Comparison of ENCODE assay signal across 21 cellular contexts in the genomic region with DNA sequence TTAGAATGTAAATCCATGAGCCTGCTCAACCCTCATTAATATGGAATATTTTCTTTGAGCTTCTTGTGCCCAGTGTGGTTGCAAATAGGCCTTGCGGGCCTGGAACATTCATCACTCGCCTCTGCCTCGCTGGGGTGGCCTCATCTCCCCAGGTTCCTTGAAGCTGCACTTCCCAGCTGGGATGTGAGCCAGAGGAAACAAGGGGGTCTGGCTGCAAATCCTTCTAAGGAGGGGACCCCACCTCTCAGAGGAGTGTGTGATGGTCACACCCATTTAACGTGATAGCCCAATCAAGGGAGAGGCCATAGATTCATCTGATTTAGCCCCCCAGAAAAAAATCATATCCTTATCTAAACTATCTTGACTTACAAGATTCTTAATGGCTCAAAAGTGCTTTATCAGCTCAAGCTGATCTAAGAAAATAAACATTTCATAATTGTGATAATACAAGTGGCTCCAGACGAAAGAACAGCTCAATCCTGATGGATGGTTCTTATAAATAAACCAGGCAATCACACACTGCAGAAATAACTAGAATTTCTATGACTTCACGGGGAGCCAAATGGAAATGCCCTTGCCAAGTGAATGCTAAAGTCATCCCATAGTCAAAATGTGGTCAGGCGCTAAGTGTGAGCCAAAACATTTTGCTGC.
A peak's percentile ranks its signal among the peaks of the same experiment; 100 is the strongest.
DNase-seq lines count a peak whose midpoint lies in the region; ATAC-seq, FAIRE-seq and TF ChIP-seq lines count a peak whose summit lies in the region.
"Had no signal": no experiment of that assay in that cellular context is flagged by ENCODE, and none has a peak within 500 bp of the region (broad histone marks: within the 10 kb centered on the region; RNA-seq: fewer than 3 reads in every experiment).

No MANE protein-coding gene starts in this region.

- POLR2A ChIA-PET in HepG2 (lab: Yijun Ruan, JAX): no interaction called here
- POLR2A ChIA-PET in activated CD4-positive, alpha-beta T cell treated with anti-CD3 and anti-CD28 coated beads, Interleukin-2, amount 10 ng/mL, durations not matched to agents 7 days and 5 days (lab: Charles Lee): no interaction called here

- FAIRE-seq in HepG2 (lab: Jason Lieb, UNC): no peak
- FAIRE-seq: A549, islet of Langerhans had no signal

- TF ChIP-seq EP300 in HepG2 (IDR thresholded peaks at IDR 0.05; ENCODE audit: low read depth in 2 of 2, low read length in 2 of 2) (no peak), HepG2 (CRISPR knock-in tag; IDR thresholded peaks at IDR 0.05; ENCODE audit: borderline replicate concordance) (no peak)

- in situ Hi-C loops in HepG2 (cut with HindIII; ENCODE audit: extremely low pct_ligation_motif_present, low pct_unique_long_range_greater_than_20kb): no loop called here
- in situ Hi-C loops in astrocyte of the spinal cord (cut with HindIII; ENCODE audit: low sequenced_read_pairs): no loop called here

- over 99% methylated on average over 7 of the region's 7 CpGs for WGBS in HepG2 (ENCODE audit: low lambda C conversion rate)
- 89% methylated on average over 3 of the region's 7 CpGs for WGBS in right lobe of liver (ENCODE audit: insufficient coverage, low coverage, low lambda C conversion rate, missing lambda C conversion rate)

- CTCF ChIA-PET in HepG2 (lab: Yijun Ruan, JAX; ENCODE audit: low intra/inter-chr PET ratio, low total read pairs): no interaction called here
- CTCF ChIA-PET in activated CD4-positive, alpha-beta T cell treated with anti-CD3 and anti-CD28 coated beads, Interleukin-2, amount 10 ng/mL, durations not matched to agents 7 days and 5 days (lab: Charles Lee): interaction anchor here (0.9 to 1.3 kb wide), 2 partner anchors 11 to 31 kb away, joined by 3 to 4 read pairs; no protein-coding TSS in a partner anchor

- no peak overlapping the region for H3K4me2 ChIP-seq in HepG2 (ENCODE audit: low read depth, low read length)
- H3K4me2 ChIP-seq: A549 had no signal

- no peaks in the 10 kb centered on the region for H4K20me1 ChIP-seq in HepG2 (ENCODE audit: insufficient read depth, low read length)

- TF ChIP-seq POLR2A in HepG2 (IDR thresholded peaks at IDR 0.05; ENCODE audit: insufficient read depth in 1 of 2, low read depth in 2 of 2, low read length in 2 of 2) (no peak), right lobe of liver (IDR thresholded peaks at IDR 0.05) (no peak)

- H3K36me3 Mint-ChIP-seq in activated CD4-positive, alpha-beta T cell treated with anti-CD3 and anti-CD28 coated beads, Interleukin-2, amount 10 ng/mL, durations not matched to agents 7 days and 5 days (ENCODE audit: low read depth): peaks cover 5% of the 10 kb centered on the region

- ATAC-seq in HepG2: no peak
- ATAC-seq in right lobe of liver: no peak
- ATAC-seq in left lung: peak; percentile 47
- no peak for ATAC-seq in HG02571 (IDR thresholded peaks at IDR 0.05; ENCODE audit: unreplicated experiment)
- ATAC-seq: A549, body of pancreas, T-cell had no signal

- BruUV-seq in HepG2 (replicated peaks; lab: Mats Ljungman, UMichigan): no TSS peak

- peaks cover 4% of the 10 kb centered on the region for H3K9me3 Mint-ChIP-seq in activated CD4-positive, alpha-beta T cell treated with anti-CD3 and anti-CD28 coated beads, Interleukin-2, amount 10 ng/mL, durations not matched to agents 7 days and 5 days
- H3K9me3 Mint-ChIP-seq: H9, T-cell had no signal

- H3K27ac ChIP-seq in HepG2 (ENCODE audit: extremely low read length, insufficient read depth, low read length) (no peak overlapping the region), right lobe of liver (no peak overlapping the region), left lung (no peak overlapping the region)
- H3K27ac ChIP-seq: A549, Peyer's patch, tibial artery had no signal

- TF ChIP-seq CTCF in HepG2 (CRISPR knock-in tag; IDR thresholded peaks at IDR 0.05) (no peak), right lobe of liver (IDR thresholded peaks at IDR 0.05) (no peak), astrocyte of the spinal cord (IDR thresholded peaks at IDR 0.05; ENCODE audit: low read depth, low read length) (no peak), left lung (IDR thresholded peaks at IDR 0.05) (no peak)

- H3K27me3 ChIP-seq in HepG2 (ENCODE audit: control insufficient read depth in 1 of 2, insufficient read depth in 2 of 2, low read length in 2 of 2) (no peaks in the 10 kb centered on the region), right lobe of liver (no peaks in the 10 kb centered on the region), left lung (no peaks in the 10 kb centered on the region)
- H3K27me3 ChIP-seq: body of pancreas, dorsolateral prefrontal cortex, Peyer's patch, tibial artery had no signal

- intact Hi-C loops in HepG2 (cut with micrococcal nuclease; ENCODE audit: unreplicated experiment): no loop called here
- intact Hi-C loops in right lobe of liver (cut with DNase I): no loop called here
- intact Hi-C loops in left lung (cut with DNase I): no loop called here

- no peak overlapping the region for H3K27ac Mint-ChIP-seq in activated CD4-positive, alpha-beta T cell treated with anti-CD3 and anti-CD28 coated beads, Interleukin-2, amount 10 ng/mL, durations not matched to agents 7 days and 5 days
- H3K27ac Mint-ChIP-seq: H9, T-cell had no signal

- no peaks in the 10 kb centered on the region for H3K9me3 ChIP-seq in HepG2 (ENCODE audit: low read length)
- no peaks in the 10 kb centered on the region for H3K9me3 ChIP-seq in right lobe of liver
- H3K9me3 ChIP-seq in left lung: no peaks in the 10 kb centered on the region
- H3K9me3 ChIP-seq: A549, body of pancreas, Peyer's patch, tibial artery had no signal

- no peak for TF ChIP-seq RAD21 in HepG2 (CRISPR knock-in tag; IDR thresholded peaks at IDR 0.05)

- DNase-seq in HepG2 (ENCODE audit: low spot score) (no peak), right lobe of liver (no peak), astrocyte of the spinal cord (ENCODE audit: low read depth, low spot score) (peak; percentile 81), left lung (no peak), NCI-H2196 treated with DMSO at 0.1 percent for 48 hours (lab: John Stamatoyannopoulos, UW; ENCODE audit: unreplicated experiment) (no peak), COLO829 (ENCODE audit: low spot score) (no peak)
- no peak for DNase-seq in activated CD4-positive, alpha-beta T cell treated with anti-CD3 and anti-CD28 coated beads, Interleukin-2, amount 10 ng/mL, durations not matched to agents 7 days and 5 days
- DNase-seq: activated effector memory CD4-positive, alpha-beta T cell treated with Interleukin-2 at 50 U/mL for 16 hours; dorsolateral prefrontal cortex; GDM1; H9; NCI-H2171; Peyer's patch; stimulated activated CD4-positive, alpha-beta T cell treated with anti-CD3 and anti-CD28 coated beads, Interleukin-2, amount 100 ng/mL, for 48 hours; stimulated activated CD8-positive, alpha-beta memory T cell treated with anti-CD3 and anti-CD28 coated beads, Interleukin-4, amount 100 ng/mL, for 48 hours; T-cell; tibial artery had no signal

- H2AFZ ChIP-seq in HepG2 (ENCODE audit: low read length): peak overlapping the region; percentile 32

- H3K9ac ChIP-seq in HepG2 (ENCODE audit: insufficient read depth, low read depth, low read length): no peak overlapping the region

- peaks cover 2% of the 10 kb centered on the region for H3K27me3 Mint-ChIP-seq in activated CD4-positive, alpha-beta T cell treated with anti-CD3 and anti-CD28 coated beads, Interleukin-2, amount 10 ng/mL, durations not matched to agents 7 days and 5 days
- H3K27me3 Mint-ChIP-seq: T-cell had no signal

- no peaks in the 10 kb centered on the region for H3K79me2 ChIP-seq in HepG2 (ENCODE audit: insufficient read depth, low read length)

- H3K4me1 ChIP-seq in HepG2 (ENCODE audit: insufficient read depth, low read length): peaks cover 23% of the 10 kb centered on the region
- H3K4me1 ChIP-seq in right lobe of liver: peaks cover 0 to 4% (median 0%) of the 10 kb centered on the region in 4 donors
- peaks cover 8 to 29% of the 10 kb centered on the region in 2 donors for H3K4me1 ChIP-seq in left lung

- H3K4me3 ChIP-seq in HepG2 (replicated peaks in 1 of 3; ENCODE audit: insufficient read depth in 1 of 3, low read depth in 2 of 3, low read length in 3 of 3): no peak overlapping the region
- no peak overlapping the region for H3K4me3 ChIP-seq in right lobe of liver
- no peak overlapping the region for H3K4me3 ChIP-seq in astrocyte of the spinal cord (ENCODE audit: low read depth, low read length)
- no peak overlapping the region for H3K4me3 ChIP-seq in left lung
- H3K4me3 ChIP-seq: A549, body of pancreas, dorsolateral prefrontal cortex, Peyer's patch, tibial artery had no signal

- H3K4me1 Mint-ChIP-seq in activated CD4-positive, alpha-beta T cell treated with anti-CD3 and anti-CD28 coated beads, Interleukin-2, amount 10 ng/mL, durations not matched to agents 7 days and 5 days: peaks cover 33% of the 10 kb centered on the region

- H3K36me3 ChIP-seq in HepG2 (replicated peaks in 1 of 2; ENCODE audit: control insufficient read depth in 1 of 2, insufficient read depth in 2 of 2, low read length in 2 of 2): no peaks in the 10 kb centered on the region
- H3K36me3 ChIP-seq in right lobe of liver: no peaks in the 10 kb centered on the region
- no peaks in the 10 kb centered on the region for H3K36me3 ChIP-seq in left lung
- H3K36me3 ChIP-seq: Peyer's patch, tibial artery had no signal

- no peak overlapping the region for H3K4me3 Mint-ChIP-seq in activated CD4-positive, alpha-beta T cell treated with anti-CD3 and anti-CD28 coated beads, Interleukin-2, amount 10 ng/mL, durations not matched to agents 7 days and 5 days
- H3K4me3 Mint-ChIP-seq: H9, T-cell had no signal

TF ChIP-seq in HepG2, 621 proteins besides CTCF, POLR2A, EP300 and RAD21:
- no peak for TF ChIP-seq BORCS8-MEF2B (CRISPR knock-in tag; IDR thresholded peaks at IDR 0.05)
- TF ChIP-seq TBP (CRISPR knock-in tag; IDR thresholded peaks at IDR 0.05): no peak
- TF ChIP-seq ZNF572 (CRISPR knock-in tag; IDR thresholded peaks at IDR 0.05): no peak
- TF ChIP-seq, protein P1, sequence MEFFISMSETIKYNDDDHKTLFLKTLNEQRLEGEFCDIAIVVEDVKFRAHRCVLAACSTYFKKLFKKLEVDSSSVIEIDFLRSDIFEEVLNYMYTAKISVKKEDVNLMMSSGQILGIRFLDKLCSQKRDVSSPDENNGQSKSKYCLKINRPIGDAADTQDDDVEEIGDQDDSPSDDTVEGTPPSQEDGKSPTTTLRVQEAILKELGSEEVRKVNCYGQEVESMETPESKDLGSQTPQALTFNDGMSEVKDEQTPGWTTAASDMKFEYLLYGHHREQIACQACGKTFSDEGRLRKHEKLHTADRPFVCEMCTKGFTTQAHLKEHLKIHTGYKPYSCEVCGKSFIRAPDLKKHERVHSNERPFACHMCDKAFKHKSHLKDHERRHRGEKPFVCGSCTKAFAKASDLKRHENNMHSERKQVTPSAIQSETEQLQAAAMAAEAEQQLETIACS (CRISPR knock-in tag; IDR thresholded peaks at IDR 0.05): no peak
- no peak for TF ChIP-seq ZNF766 (CRISPR knock-in tag; IDR thresholded peaks at IDR 0.05; ENCODE audit: borderline replicate concordance)
- TF ChIP-seq RARA (CRISPR knock-in tag; IDR thresholded peaks at IDR 0.05): no peak
- no peak for TF ChIP-seq ZNF674 (CRISPR knock-in tag; IDR thresholded peaks at IDR 0.05; ENCODE audit: low read depth)
